Comparison of ENCODE assay signal across 8 cellular contexts in genomic region chr16:80932725-80933124, GRCh38.
DNase-seq lines count a peak whose midpoint lies in the region; ATAC-seq and TF ChIP-seq lines count a peak whose summit lies in the region.

No MANE protein-coding gene starts in this region.

- H3K9ac ChIP-seq in iPS-18a (ENCODE audit: low read length): no peak overlapping the region

- peaks cover 4 to 6% of the 10 kb centered on the region in 2 donors for H3K9me3 Mint-ChIP-seq in stimulated activated naive B cell treated with anti-CD40 and anti-IgM and Interleukin-4, amounts not matched to agents 10 μg/mL and 1 μg/mL and 100 μg/mL, for 72 hours

- DNase-seq in HT1080 (ENCODE audit: low read depth): peak; percentile 88
- peak; percentile 79 for DNase-seq in astrocyte of the hippocampus (ENCODE audit: low read depth, low spot score)
- no peak for DNase-seq in stimulated activated naive B cell treated with anti-CD40 and anti-IgM and Interleukin-4, amounts not matched to agents 10 μg/mL and 1 μg/mL and 100 μg/mL, for 72 hours
- DNase-seq in activated CD8-positive, alpha-beta memory T cell treated with anti-CD3 and anti-CD28 coated beads, Interleukin-2, amount 50 U/mL, for 4 hours: no peak
- no peak for DNase-seq in GM19238 (ENCODE audit: insufficient read length, low spot score)
- no peak for DNase-seq in retina
- no peak for DNase-seq in BE2C

- H3K27me3 ChIP-seq in iPS-18a (ENCODE audit: control insufficient read depth, insufficient read depth, low read length) (peaks cover 37% of the 10 kb centered on the region), BE2C (peaks cover 18% of the 10 kb centered on the region)

- H3K27ac ChIP-seq in iPS-18a (ENCODE audit: low read length): no peak overlapping the region

- peaks cover 57 to 59% of the 10 kb centered on the region in 2 donors for H3K27me3 Mint-ChIP-seq in stimulated activated naive B cell treated with anti-CD40 and anti-IgM and Interleukin-4, amounts not matched to agents 10 μg/mL and 1 μg/mL and 100 μg/mL, for 72 hours

- no peak for TF ChIP-seq CTCF in BE2C (IDR thresholded peaks at IDR 0.05; ENCODE audit: low read depth, low read length)

- peak; percentile 19 to 23 for ATAC-seq in stimulated activated naive B cell treated with anti-CD40 and anti-IgM and Interleukin-4, amounts not matched to agents 10 μg/mL and 1 μg/mL and 100 μg/mL, for 72 hours (replicated peaks)

- no peaks in the 10 kb centered on the region for H3K9me3 ChIP-seq in iPS-18a (ENCODE audit: control insufficient read depth, low read depth, low read length)
- H3K9me3 ChIP-seq in BE2C: no peaks in the 10 kb centered on the region

- H3K4me3 ChIP-seq in iPS-18a (ENCODE audit: low read length) (peak overlapping the region; percentile 62), BE2C (ENCODE audit: low read depth, low read length) (no peak overlapping the region)

- H3K36me3 ChIP-seq in iPS-18a (ENCODE audit: control insufficient read depth, low read depth, low read length): no peaks in the 10 kb centered on the region
- H3K36me3 ChIP-seq in BE2C: no peaks in the 10 kb centered on the region

- peak overlapping the region; percentile 73 to 75 for H3K4me3 Mint-ChIP-seq in stimulated activated naive B cell treated with anti-CD40 and anti-IgM and Interleukin-4, amounts not matched to agents 10 μg/mL and 1 μg/mL and 100 μg/mL, for 72 hours

- no peak overlapping the region for H3K27ac Mint-ChIP-seq in stimulated activated naive B cell treated with anti-CD40 and anti-IgM and Interleukin-4, amounts not matched to agents 10 μg/mL and 1 μg/mL and 100 μg/mL, for 72 hours

- H3K36me3 Mint-ChIP-seq in stimulated activated naive B cell treated with anti-CD40 and anti-IgM and Interleukin-4, amounts not matched to agents 10 μg/mL and 1 μg/mL and 100 μg/mL, for 72 hours: peaks cover 0 to 5% of the 10 kb centered on the region in 2 donors

- H3K4me1 ChIP-seq in iPS-18a (ENCODE audit: control insufficient read depth, low read depth, low read length) (no peaks in the 10 kb centered on the region), BE2C (no peaks in the 10 kb centered on the region)

- H3K4me1 Mint-ChIP-seq in stimulated activated naive B cell treated with anti-CD40 and anti-IgM and Interleukin-4, amounts not matched to agents 10 μg/mL and 1 μg/mL and 100 μg/mL, for 72 hours: peaks cover 6 to 11% of the 10 kb centered on the region in 2 donors

Comparison
In these comparisons a context has a peak if more than half of its experiments do, and no peak if none do; other contexts are left out.
1. DNase-seq: peak in HT1080 (single experiment) and astrocyte of the hippocampus (single experiment); none in stimulated activated naive B cell treated with anti-CD40 and anti-IgM and Interleukin-4, amounts not matched to agents 10 μg/mL and 1 μg/mL and 100 μg/mL, for 72 hours (single experiment), activated CD8-positive, alpha-beta memory T cell treated with anti-CD3 and anti-CD28 coated beads, Interleukin-2, amount 50 U/mL, for 4 hours (single experiment), GM19238 (single experiment), retina (single experiment) and BE2C (single experiment).